Comparison of ENCODE assay signal across 1 cellular context in genomic region chr10:17647316-17647715, GRCh38.
TF ChIP-seq lines count a peak whose summit lies in the region.

No MANE protein-coding gene starts in this region.

TF ChIP-seq in GM12878, 131 proteins besides CTCF, POLR2A, EP300 and RAD21:
- TF ChIP-seq SREBF2 (IDR thresholded peaks at IDR 0.05; ENCODE audit: low read length) (no peak), PML (IDR thresholded peaks at IDR 0.05; ENCODE audit: low read length) (no peak), SMAD1 (IDR thresholded peaks at IDR 0.05; ENCODE audit: low read depth, partially characterized antibody) (no peak), ZSCAN29 (IDR thresholded peaks at IDR 0.05) (no peak), RFX5 (IDR thresholded peaks at IDR 0.05; ENCODE audit: low read depth, low read length) (no peak), KAT2A (conservative IDR thresholded peaks at IDR 0.05; ENCODE audit: control insufficient read depth, low read depth, low read length) (no peak), ZNF217 (IDR thresholded peaks at IDR 0.05) (no peak), DPF2 (IDR thresholded peaks at IDR 0.05) (no peak), SMAD5 (IDR thresholded peaks at IDR 0.05; ENCODE audit: low read depth) (no peak), CHD4 (IDR thresholded peaks at IDR 0.05) (no peak), NR2C2 (IDR thresholded peaks at IDR 0.05; ENCODE audit: borderline replicate concordance, control insufficient read depth, insufficient read length, low read depth) (no peak), MEF2B (IDR thresholded peaks at IDR 0.05; ENCODE audit: partially characterized antibody, poor library complexity, severe bottlenecking) (no peak), FOXM1 (IDR thresholded peaks at IDR 0.05; ENCODE audit: low read depth, low read length) (no peak), ZNF207 (IDR thresholded peaks at IDR 0.05; ENCODE audit: borderline replicate concordance) (no peak), CBX5 (IDR thresholded peaks at IDR 0.05; ENCODE audit: low read depth) (no peak)
- TF ChIP-seq, protein P1, sequence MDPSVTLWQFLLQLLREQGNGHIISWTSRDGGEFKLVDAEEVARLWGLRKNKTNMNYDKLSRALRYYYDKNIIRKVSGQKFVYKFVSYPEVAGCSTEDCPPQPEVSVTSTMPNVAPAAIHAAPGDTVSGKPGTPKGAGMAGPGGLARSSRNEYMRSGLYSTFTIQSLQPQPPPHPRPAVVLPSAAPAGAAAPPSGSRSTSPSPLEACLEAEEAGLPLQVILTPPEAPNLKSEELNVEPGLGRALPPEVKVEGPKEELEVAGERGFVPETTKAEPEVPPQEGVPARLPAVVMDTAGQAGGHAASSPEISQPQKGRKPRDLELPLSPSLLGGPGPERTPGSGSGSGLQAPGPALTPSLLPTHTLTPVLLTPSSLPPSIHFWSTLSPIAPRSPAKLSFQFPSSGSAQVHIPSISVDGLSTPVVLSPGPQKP (IDR thresholded peaks at IDR 0.05; ENCODE audit: low read depth, low read length): no peak
- TF ChIP-seq, protein P2, sequence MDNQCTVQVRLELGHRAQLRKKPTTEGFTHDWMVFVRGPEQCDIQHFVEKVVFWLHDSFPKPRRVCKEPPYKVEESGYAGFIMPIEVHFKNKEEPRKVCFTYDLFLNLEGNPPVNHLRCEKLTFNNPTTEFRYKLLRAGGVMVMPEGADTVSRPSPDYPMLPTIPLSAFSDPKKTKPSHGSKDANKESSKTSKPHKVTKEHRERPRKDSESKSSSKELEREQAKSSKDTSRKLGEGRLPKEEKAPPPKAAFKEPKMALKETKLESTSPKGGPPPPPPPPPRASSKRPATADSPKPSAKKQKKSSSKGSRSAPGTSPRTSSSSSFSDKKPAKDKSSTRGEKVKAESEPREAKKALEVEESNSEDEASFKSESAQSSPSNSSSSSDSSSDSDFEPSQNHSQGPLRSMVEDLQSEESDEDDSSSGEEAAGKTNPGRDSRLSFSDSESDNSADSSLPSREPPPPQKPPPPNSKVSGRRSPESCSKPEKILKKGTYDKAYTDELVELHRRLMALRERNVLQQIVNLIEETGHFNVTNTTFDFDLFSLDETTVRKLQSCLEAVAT (IDR thresholded peaks at IDR 0.05): no peak
